Comparison of ENCODE assay signal across 15 cellular contexts in genomic region chr16:896261-897199, GRCh38.
"Had no signal": no experiment of that assay in that cellular context is flagged by ENCODE, and none has a peak within 500 bp of the region (broad histone marks: within the 10 kb centered on the region; RNA-seq: fewer than 3 reads in every experiment).

No MANE protein-coding gene starts in this region.

- H3K4me1 Mint-ChIP-seq: activated naive CD8-positive, alpha-beta T cell treated with anti-CD3 and anti-CD28 coated beads, Interleukin-2, amount 10 ng/mL, durations not matched to agents 7 days and 5 days had no signal

- H3K27ac ChIP-seq: esophagus squamous epithelium, foreskin keratinocyte, neural progenitor cell, thoracic aorta, uterus had no signal

- H3K4me3 ChIP-seq: esophagus squamous epithelium, neural progenitor cell, sigmoid colon, thoracic aorta, uterus had no signal

- H3K36me3 Mint-ChIP-seq: activated CD4-positive, alpha-beta memory T cell treated with anti-CD3 and anti-CD28 coated beads for 36 hours; activated naive CD8-positive, alpha-beta T cell treated with anti-CD3 and anti-CD28 coated beads, Interleukin-2, amount 10 ng/mL, durations not matched to agents 7 days and 5 days had no signal

- DNase-seq: activated CD4-positive, alpha-beta memory T cell treated with anti-CD3 and anti-CD28 coated beads for 36 hours; activated CD4-positive, CD25-positive, alpha-beta regulatory T cell treated with anti-CD3 and anti-CD28 coated beads, Interleukin-2, amount 50 U/mL, for 72 hours; activated naive CD8-positive, alpha-beta T cell treated with anti-CD3 and anti-CD28 coated beads, Interleukin-2, amount 10 ng/mL, durations not matched to agents 7 days and 5 days; activated T-cell treated with anti-CD3 and anti-CD28 coated beads, Interleukin-2, amount 50 U/mL, for 48 hours; aorta; esophagus squamous epithelium; foreskin keratinocyte; kidney; sigmoid colon; stimulated activated CD4-positive, alpha-beta T cell treated with anti-CD3 and anti-CD28 coated beads, Interleukin-2, amount 100 ng/mL, for 24 hours; stimulated activated naive CD4-positive, alpha-beta T cell treated with Interleukin-2 at 50 U/mL for 16 hours; uterus had no signal

- H3K9me3 Mint-ChIP-seq: activated CD4-positive, alpha-beta memory T cell treated with anti-CD3 and anti-CD28 coated beads for 36 hours; activated naive CD8-positive, alpha-beta T cell treated with anti-CD3 and anti-CD28 coated beads, Interleukin-2, amount 10 ng/mL, durations not matched to agents 7 days and 5 days; neural progenitor cell had no signal

- ATAC-seq: foreskin keratinocyte had no signal

- H3K27me3 Mint-ChIP-seq: activated CD4-positive, alpha-beta memory T cell treated with anti-CD3 and anti-CD28 coated beads for 36 hours; activated naive CD8-positive, alpha-beta T cell treated with anti-CD3 and anti-CD28 coated beads, Interleukin-2, amount 10 ng/mL, durations not matched to agents 7 days and 5 days; progenitor cell of endocrine pancreas had no signal

- H3K27ac Mint-ChIP-seq: activated CD4-positive, alpha-beta memory T cell treated with anti-CD3 and anti-CD28 coated beads for 36 hours; activated naive CD8-positive, alpha-beta T cell treated with anti-CD3 and anti-CD28 coated beads, Interleukin-2, amount 10 ng/mL, durations not matched to agents 7 days and 5 days; neural progenitor cell; progenitor cell of endocrine pancreas had no signal

- H3K4me3 Mint-ChIP-seq: activated CD4-positive, alpha-beta memory T cell treated with anti-CD3 and anti-CD28 coated beads for 36 hours; activated naive CD8-positive, alpha-beta T cell treated with anti-CD3 and anti-CD28 coated beads, Interleukin-2, amount 10 ng/mL, durations not matched to agents 7 days and 5 days; neural progenitor cell had no signal

- H3K36me3 ChIP-seq: neural progenitor cell, uterus had no signal

- H3K27me3 ChIP-seq: esophagus squamous epithelium, foreskin keratinocyte, neural progenitor cell, sigmoid colon, uterus had no signal

- H3K4me1 ChIP-seq: esophagus squamous epithelium, foreskin keratinocyte, neural progenitor cell, sigmoid colon, uterus had no signal

- H3K9me3 ChIP-seq: esophagus squamous epithelium, sigmoid colon, thoracic aorta, uterus had no signal
